In genomic region chr11:74437441-74437840, GRCh38 we compare ENCODE assay signal across 1 cellular context.
TF ChIP-seq lines count a peak whose summit lies in the region.

No MANE protein-coding gene starts in this region.

TF ChIP-seq in K562, 482 proteins besides CTCF, POLR2A, EP300 and RAD21 (continued from another document and continues in another):
- TF ChIP-seq BRCA1 (IDR thresholded peaks at IDR 0.05) (no peak), BRCA1 (CRISPR knock-in tag; IDR thresholded peaks at IDR 0.05) (no peak), ZNF175 (CRISPR knock-in tag; IDR thresholded peaks at IDR 0.05; ENCODE audit: low read depth) (no peak), NCOA2 (IDR thresholded peaks at IDR 0.05; ENCODE audit: partially characterized antibody in 2 of 2) (no peak), GTF2A2 (tag; IDR thresholded peaks at IDR 0.05) (no peak), RBBP5 (IDR thresholded peaks at IDR 0.05; ENCODE audit: borderline replicate concordance, insufficient read depth, low read length, poor library complexity, severe bottlenecking) (no peak), BRD4 (IDR thresholded peaks at IDR 0.05) (no peak), HOXB6 (CRISPR knock-in tag; IDR thresholded peaks at IDR 0.05; ENCODE audit: borderline replicate concordance) (no peak), SAFB2 (IDR thresholded peaks at IDR 0.05; ENCODE audit: borderline replicate concordance, low read depth, low read length, severe bottlenecking) (no peak), ZNF311 (CRISPR knock-in tag; IDR thresholded peaks at IDR 0.05) (no peak), CTCFL (IDR thresholded peaks at IDR 0.05; ENCODE audit: borderline replicate concordance, insufficient read depth, low read depth, low read length, poor library complexity, severe bottlenecking) (no peak), SMARCE1 (IDR thresholded peaks at IDR 0.05) (peak; percentile 31; the same call in 1 of the 2 replicates), MTA3 (IDR thresholded peaks at IDR 0.05; ENCODE audit: borderline replicate concordance) (no peak), ARID1B (IDR thresholded peaks at IDR 0.05) (peak; percentile 83), YY1 (IDR thresholded peaks at IDR 0.05; ENCODE audit: borderline replicate concordance in 1 of 3, control insufficient read depth in 1 of 3, extremely low read depth in 1 of 3, insufficient read depth in 3 of 3, insufficient read length in 1 of 3, insufficient replicate concordance in 2 of 3, low read depth in 1 of 3, low read length in 2 of 3) (no peak), MCM7 (IDR thresholded peaks at IDR 0.05) (no peak), KLF16 (IDR thresholded peaks at IDR 0.05) (peak; percentile 19; the same call in 1 of the 2 replicates), MCM2 (IDR thresholded peaks at IDR 0.05; ENCODE audit: low read depth) (no peak), ZBTB17 (CRISPR knock-in tag; IDR thresholded peaks at IDR 0.05) (no peak), ZNF347 (CRISPR knock-in tag; IDR thresholded peaks at IDR 0.05; ENCODE audit: low read depth) (no peak), HNRNPK (IDR thresholded peaks at IDR 0.05; ENCODE audit: low read depth, low read length, poor library complexity, severe bottlenecking) (no peak), RB1 (IDR thresholded peaks at IDR 0.05; ENCODE audit: low read depth) (no peak), ZSCAN32 (CRISPR knock-in tag; IDR thresholded peaks at IDR 0.05) (no peak), HBP1 (CRISPR knock-in tag; IDR thresholded peaks at IDR 0.05) (no peak), NCOR1 (IDR thresholded peaks at IDR 0.05) (peak; percentile 80), ZNF274 (IDR thresholded peaks at IDR 0.05; ENCODE audit: borderline replicate concordance, low read depth, low read length) (no peak), SIN3A (IDR thresholded peaks at IDR 0.05; ENCODE audit: borderline replicate concordance in 2 of 2, control insufficient read depth in 1 of 2, low read depth in 2 of 2, low read length in 2 of 2) (no peak), BCLAF1 (IDR thresholded peaks at IDR 0.05; ENCODE audit: borderline replicate concordance in 1 of 2, control insufficient read depth in 1 of 2, low read depth in 2 of 2, low read length in 1 of 2) (no peak), HSF4 (CRISPR knock-in tag; IDR thresholded peaks at IDR 0.05; ENCODE audit: borderline replicate concordance) (no peak), SRSF7 (optimal IDR thresholded peaks at IDR 0.05; ENCODE audit: low read depth, low read length) (no peak), FOXP1 (CRISPR knock-in tag; IDR thresholded peaks at IDR 0.05) (no peak), ZNF24 (IDR thresholded peaks at IDR 0.05) (no peak), KAT8 (IDR thresholded peaks at IDR 0.05; ENCODE audit: low read depth) (no peak), NFIC (IDR thresholded peaks at IDR 0.05) (no peak), ZNF740 (CRISPR knock-in tag; IDR thresholded peaks at IDR 0.05) (no peak), ZNF740 (tag; IDR thresholded peaks at IDR 0.05) (no peak), ILF3 (IDR thresholded peaks at IDR 0.05; ENCODE audit: borderline replicate concordance) (no peak), SMAD3 (CRISPR knock-in tag; conservative IDR thresholded peaks at IDR 0.05) (no peak), TCF3 (CRISPR knock-in tag; IDR thresholded peaks at IDR 0.05) (peak; percentile 84), ATF7 (IDR thresholded peaks at IDR 0.05) (no peak), POLR2H (tag; IDR thresholded peaks at IDR 0.05; ENCODE audit: low read depth) (no peak), THAP7 (CRISPR knock-in tag; IDR thresholded peaks at IDR 0.05) (no peak), ZBTB43 (CRISPR knock-in tag; IDR thresholded peaks at IDR 0.05) (no peak), TFE3 (CRISPR knock-in tag; IDR thresholded peaks at IDR 0.05) (no peak)
- TF ChIP-seq, protein P1, sequence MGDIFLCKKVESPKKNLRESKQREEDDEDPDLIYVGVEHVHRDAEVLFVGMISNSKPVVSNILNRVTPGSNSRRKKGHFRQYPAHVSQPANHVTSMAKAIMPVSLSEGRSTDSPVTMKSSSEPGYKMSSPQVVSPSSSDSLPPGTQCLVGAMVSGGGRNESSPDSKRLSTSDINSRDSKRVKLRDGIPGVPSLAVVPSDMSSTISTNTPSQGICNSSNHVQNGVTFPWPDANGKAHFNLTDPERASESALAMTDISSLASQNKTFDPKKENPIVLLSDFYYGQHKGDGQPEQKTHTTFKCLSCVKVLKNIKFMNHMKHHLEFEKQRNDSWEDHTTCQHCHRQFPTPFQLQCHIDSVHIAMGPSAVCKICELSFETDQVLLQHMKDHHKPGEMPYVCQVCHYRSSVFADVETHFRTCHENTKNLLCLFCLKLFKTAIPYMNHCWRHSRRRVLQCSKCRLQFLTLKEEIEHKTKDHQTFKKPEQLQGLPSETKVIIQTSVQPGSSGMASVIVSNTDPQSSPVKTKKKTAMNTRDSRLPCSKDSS (IDR thresholded peaks at IDR 0.05; ENCODE audit: low read depth, partially characterized antibody): no peak
- TF ChIP-seq, protein P2, sequence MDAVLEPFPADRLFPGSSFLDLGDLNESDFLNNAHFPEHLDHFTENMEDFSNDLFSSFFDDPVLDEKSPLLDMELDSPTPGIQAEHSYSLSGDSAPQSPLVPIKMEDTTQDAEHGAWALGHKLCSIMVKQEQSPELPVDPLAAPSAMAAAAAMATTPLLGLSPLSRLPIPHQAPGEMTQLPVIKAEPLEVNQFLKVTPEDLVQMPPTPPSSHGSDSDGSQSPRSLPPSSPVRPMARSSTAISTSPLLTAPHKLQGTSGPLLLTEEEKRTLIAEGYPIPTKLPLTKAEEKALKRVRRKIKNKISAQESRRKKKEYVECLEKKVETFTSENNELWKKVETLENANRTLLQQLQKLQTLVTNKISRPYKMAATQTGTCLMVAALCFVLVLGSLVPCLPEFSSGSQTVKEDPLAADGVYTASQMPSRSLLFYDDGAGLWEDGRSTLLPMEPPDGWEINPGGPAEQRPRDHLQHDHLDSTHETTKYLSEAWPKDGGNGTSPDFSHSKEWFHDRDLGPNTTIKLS (IDR thresholded peaks at IDR 0.05; ENCODE audit: borderline replicate concordance, low read depth): no peak
- TF ChIP-seq, protein P3, sequence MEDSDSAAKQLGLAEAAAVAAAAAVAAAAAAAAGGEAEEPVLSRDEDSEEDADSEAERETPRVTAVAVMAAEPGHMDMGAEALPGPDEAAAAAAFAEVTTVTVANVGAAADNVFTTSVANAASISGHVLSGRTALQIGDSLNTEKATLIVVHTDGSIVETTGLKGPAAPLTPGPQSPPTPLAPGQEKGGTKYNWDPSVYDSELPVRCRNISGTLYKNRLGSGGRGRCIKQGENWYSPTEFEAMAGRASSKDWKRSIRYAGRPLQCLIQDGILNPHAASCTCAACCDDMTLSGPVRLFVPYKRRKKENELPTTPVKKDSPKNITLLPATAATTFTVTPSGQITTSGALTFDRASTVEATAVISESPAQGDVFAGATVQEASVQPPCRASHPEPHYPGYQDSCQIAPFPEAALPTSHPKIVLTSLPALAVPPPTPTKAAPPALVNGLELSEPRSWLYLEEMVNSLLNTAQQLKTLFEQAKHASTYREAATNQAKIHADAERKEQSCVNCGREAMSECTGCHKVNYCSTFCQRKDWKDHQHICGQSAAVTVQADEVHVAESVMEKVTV (CRISPR knock-in tag; IDR thresholded peaks at IDR 0.05): no peak
